In the genomic region with DNA sequence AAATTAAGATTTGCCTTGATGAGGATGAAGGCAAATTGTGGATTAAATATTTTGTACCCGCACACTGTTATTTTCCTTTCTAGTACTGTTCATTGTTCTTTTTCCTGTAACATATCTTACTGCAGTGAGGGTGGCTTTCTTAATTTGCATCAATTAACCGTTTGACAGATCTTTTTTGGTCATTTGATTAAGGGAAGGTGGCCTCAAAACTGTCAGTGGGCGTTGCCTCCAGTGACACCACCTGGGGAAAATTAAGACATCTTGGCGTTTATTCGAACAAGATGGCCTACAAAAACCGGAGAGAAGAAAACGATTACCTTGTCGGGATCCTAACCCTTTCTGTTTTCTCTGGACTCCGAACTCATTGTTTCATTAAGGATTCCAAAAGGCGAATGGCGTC, we compare ENCODE assay signal across 8 cellular contexts. TPM values are rescaled to one million over a fixed set of nuclear protein-coding genes. Genes with fewer than 3 reads are reported as not detected.
A peak's percentile ranks its signal among the peaks of the same experiment; 100 is the strongest.
DNase-seq lines count a peak whose midpoint lies in the region; ATAC-seq and TF ChIP-seq lines count a peak whose summit lies in the region.

No MANE protein-coding gene starts in this region.

- H3K4me3 ChIP-seq in MG63 (peak overlapping the region; percentile 74), dorsolateral prefrontal cortex (peak overlapping the region; percentile 36 to 81 (median 69)), PC-9 (no peak overlapping the region)

- peaks cover 21% of the 10 kb centered on the region for H3K4me1 Mint-ChIP-seq in CD4-positive, alpha-beta T cell (ENCODE audit: low read depth)
- peaks cover 47% of the 10 kb centered on the region for H3K4me1 Mint-ChIP-seq in neural crest cell
- no peaks in the 10 kb centered on the region for H3K4me1 Mint-ChIP-seq in effector memory CD8-positive, alpha-beta T cell (ENCODE audit: low read depth in 2 of 2)

- H3K4me1 ChIP-seq in PC-9 (replicated peaks; ENCODE audit: insufficient read depth): no peaks in the 10 kb centered on the region

- no peaks in the 10 kb centered on the region for H4K20me1 ChIP-seq in PC-9 (ENCODE audit: insufficient read depth)

- DNase-seq in CD4-positive, alpha-beta T cell: no peak
- DNase-seq in MG63 (no peak), dorsolateral prefrontal cortex (no peak), neural crest cell (ENCODE audit: low read depth, low spot score) (no peak), mucosa of gallbladder (ENCODE audit: low spot score) (no peak), PC-9 (no peak), NCI-H2107 treated with DMSO at 0.1 percent for 48 hours (lab: John Stamatoyannopoulos, UW; ENCODE audit: unreplicated experiment) (no peak)
- no peak for DNase-seq in effector memory CD8-positive, alpha-beta T cell

- no peaks in the 10 kb centered on the region for H3K9me2 ChIP-seq in PC-9 (ENCODE audit: insufficient read depth)

- intact Hi-C loops in CD4-positive, alpha-beta T cell (cut with DNase I, micrococcal nuclease): no loop called here
- intact Hi-C loops in dorsolateral prefrontal cortex (cut with DNase I) (loop anchor here (5.0 kb wide), 5 partner anchors 183 to 1093 kb away; no protein-coding TSS in a partner anchor), PC-9 (cut with micrococcal nuclease; ENCODE audit: unreplicated experiment) (loop anchor here (5.0 to 10.0 kb wide), 2 partner anchors 893 to 1475 kb away; no protein-coding TSS in a partner anchor)

- no peak overlapping the region for H3K4me2 ChIP-seq in PC-9

- BruUV-seq in PC-9 (replicated peaks; lab: Mats Ljungman, UMichigan): no TSS peak

- CTCF ChIA-PET in CD4-positive, alpha-beta T cell (lab: Charles Lee): no interaction called here
- CTCF ChIA-PET in PC-9 (lab: Charles Lee): no interaction called here

- no peak for TF ChIP-seq CTCF in CD4-positive, alpha-beta T cell (IDR thresholded peaks at IDR 0.05)
- no peak for TF ChIP-seq CTCF in dorsolateral prefrontal cortex (IDR thresholded peaks at IDR 0.05 in 54 of 56, conservative IDR thresholded peaks at IDR 0.05 in 2 of 56; ENCODE audit: low read depth in 1 of 56, partially characterized antibody in 56 of 56)
- no peak for TF ChIP-seq CTCF in neural crest cell (conservative IDR thresholded peaks at IDR 0.05)
- no peak for TF ChIP-seq CTCF in PC-9 (conservative IDR thresholded peaks at IDR 0.05)

- H3K4me3 Mint-ChIP-seq in CD4-positive, alpha-beta T cell: peak overlapping the region; percentile 80
- H3K4me3 Mint-ChIP-seq in neural crest cell: peak overlapping the region; percentile 99
- H3K4me3 Mint-ChIP-seq in effector memory CD8-positive, alpha-beta T cell: peak overlapping the region in 1 of 2 donors; percentile 28

- H3K36me3 Mint-ChIP-seq in CD4-positive, alpha-beta T cell (ENCODE audit: low read depth): no peaks in the 10 kb centered on the region
- peaks cover 3% of the 10 kb centered on the region for H3K36me3 Mint-ChIP-seq in neural crest cell (ENCODE audit: low read depth)
- H3K36me3 Mint-ChIP-seq in effector memory CD8-positive, alpha-beta T cell (ENCODE audit: insufficient read depth): no peaks in the 10 kb centered on the region

- H2AFZ ChIP-seq in PC-9: no peak overlapping the region

- H3K27me3 ChIP-seq in CD4-positive, alpha-beta T cell (ENCODE audit: control insufficient read depth, insufficient read depth, low read length): peaks cover 43% of the 10 kb centered on the region
- H3K27me3 ChIP-seq in MG63: no peaks in the 10 kb centered on the region
- peaks cover 0 to 30% (median 0%) of the 10 kb centered on the region in 45 donors for H3K27me3 ChIP-seq in dorsolateral prefrontal cortex
- H3K27me3 ChIP-seq in PC-9 (ENCODE audit: insufficient read depth, low read depth): no peaks in the 10 kb centered on the region

- no peak overlapping the region for H3K27ac Mint-ChIP-seq in CD4-positive, alpha-beta T cell
- peak overlapping the region; percentile 99 for H3K27ac Mint-ChIP-seq in neural crest cell (ENCODE audit: unreplicated experiment)
- H3K27ac Mint-ChIP-seq in effector memory CD8-positive, alpha-beta T cell: no peak overlapping the region

- ATAC-seq in CD4-positive, alpha-beta T cell (ENCODE audit: poor library complexity): no peak
- no peak for ATAC-seq in effector memory CD8-positive, alpha-beta T cell (replicated peaks)

- H3F3A ChIP-seq in PC-9 (ENCODE audit: insufficient read depth, low read depth): peaks cover 6% of the 10 kb centered on the region; the same call in 1 of the 2 replicates

- POLR2A ChIA-PET in CD4-positive, alpha-beta T cell (lab: Charles Lee): no interaction called here
- POLR2A ChIA-PET in PC-9 (lab: Charles Lee; ENCODE audit: unreplicated experiment): no interaction called here

- peaks cover 66% of the 10 kb centered on the region for H3K27me3 Mint-ChIP-seq in CD4-positive, alpha-beta T cell
- H3K27me3 Mint-ChIP-seq in neural crest cell (ENCODE audit: low read depth): peaks cover 16% of the 10 kb centered on the region
- peaks cover 25 to 34% of the 10 kb centered on the region in 2 donors for H3K27me3 Mint-ChIP-seq in effector memory CD8-positive, alpha-beta T cell

- no peaks in the 10 kb centered on the region for H3K9me3 ChIP-seq in CD4-positive, alpha-beta T cell (ENCODE audit: control insufficient read depth, low read length)
- H3K9me3 ChIP-seq in MG63 (no peaks in the 10 kb centered on the region), PC-9 (ENCODE audit: insufficient read depth, low read depth) (no peaks in the 10 kb centered on the region)

- H3K27ac ChIP-seq in CD4-positive, alpha-beta T cell (ENCODE audit: low read depth, low read length): no peak overlapping the region
- H3K27ac ChIP-seq in dorsolateral prefrontal cortex (peak overlapping the region in 43 of 59 donors; percentile 20 to 95 (median 88)), PC-9 (no peak overlapping the region)

- H3K9me3 Mint-ChIP-seq in CD4-positive, alpha-beta T cell: no peaks in the 10 kb centered on the region
- H3K9me3 Mint-ChIP-seq in neural crest cell: no peaks in the 10 kb centered on the region
- peaks cover 0 to 4% of the 10 kb centered on the region in 2 donors for H3K9me3 Mint-ChIP-seq in effector memory CD8-positive, alpha-beta T cell

- H3K79me2 ChIP-seq in PC-9 (ENCODE audit: low read depth): no peaks in the 10 kb centered on the region

- H3K36me3 ChIP-seq in MG63 (peaks cover 58% of the 10 kb centered on the region), PC-9 (ENCODE audit: low read depth) (no peaks in the 10 kb centered on the region)

RNA-seq across cellular contexts. Expression of a gene that starts 2.0 kb away (rescaled TPM):
- under 1 TPM; 0.70 to 0.93 TPM for total RNA-seq in CD4-positive, alpha-beta T cell
- 543 and 644 TPM in 2 replicates for total RNA-seq in MG63 (2014; rRNA removed; shearing (Covaris generic); ENCODE audit: low replicate concordance)
- total RNA-seq in dorsolateral prefrontal cortex (100 to 1,000 TPM; 118 to 514 (median 366) TPM), neural crest cell (99.5 and 100 TPM in 2 replicates), mucosa of gallbladder (40.3 TPM), PC-9 (2021) (not detected in 2 replicates)

Comparison
In these comparisons a context has a peak if more than half of its experiments do, and no peak if none do; other contexts are left out.
1. H3K27ac ChIP-seq: peak in dorsolateral prefrontal cortex (43 of 59); none in CD4-positive, alpha-beta T cell (single experiment) and PC-9 (single experiment).
2. RNA of a gene that starts 2.0 kb away (total RNA-seq): 543 to 644 TPM in MG63, 118 to 514 TPM in dorsolateral prefrontal cortex, 99.5 to 100 TPM in neural crest cell and 40.3 TPM in mucosa of gallbladder (single experiment); 0.70 to 0.93 TPM in CD4-positive, alpha-beta T cell and not detected in PC-9; every median in the first group is over 10 times any median in the second.
3. intact Hi-C loops: an anchor here in dorsolateral prefrontal cortex (5.0 kb wide) and PC-9 (5.0 to 10.0 kb wide); none called in CD4-positive, alpha-beta T cell.